ENCODE assay signal across 18 cellular contexts in the genomic region with DNA sequence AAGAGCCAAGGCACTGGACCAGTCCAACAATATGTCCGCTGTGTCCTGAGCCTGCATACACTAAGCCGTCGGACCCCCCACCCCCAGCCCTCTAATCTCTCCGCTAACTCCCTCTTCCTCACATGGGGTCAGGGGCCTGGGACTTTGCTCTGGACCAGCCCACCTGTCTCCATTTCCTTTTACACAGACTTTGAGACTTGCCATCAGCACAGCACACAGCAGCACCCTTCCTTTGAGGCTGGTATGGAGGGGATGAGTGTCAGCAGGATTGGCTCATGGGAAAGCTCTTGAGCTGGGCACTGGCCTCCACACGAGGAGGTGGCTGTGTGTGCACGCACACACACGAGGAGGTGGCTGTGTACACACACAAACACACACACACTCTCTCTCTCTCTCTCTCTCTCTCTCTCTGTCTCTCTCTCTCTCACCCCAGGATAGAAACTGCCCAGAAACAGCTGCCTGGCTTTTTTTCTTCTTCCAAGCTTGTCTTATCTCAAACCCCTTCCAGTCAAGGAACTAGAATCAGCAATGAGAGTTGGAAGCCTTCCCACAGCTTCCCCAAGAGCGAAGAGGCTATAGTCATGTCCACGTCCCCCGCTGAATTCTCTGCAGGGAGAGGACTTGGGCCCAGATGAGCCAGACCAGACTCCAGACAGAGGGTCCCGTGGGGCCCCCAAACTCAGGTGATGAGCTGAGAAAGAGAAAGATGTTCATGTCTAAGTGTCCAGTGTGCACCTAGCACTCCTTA. TPM values are rescaled to one million over a fixed set of nuclear protein-coding genes. Genes with fewer than 3 reads are reported as not detected.
DNase-seq lines count a peak whose midpoint lies in the region; ATAC-seq and TF ChIP-seq lines count a peak whose summit lies in the region.
"Had no signal": no experiment of that assay in that cellular context is flagged by ENCODE, and none has a peak within 500 bp of the region (broad histone marks: within the 10 kb centered on the region; RNA-seq: fewer than 3 reads in every experiment).

No MANE protein-coding gene starts in this region.

- no peak overlapping the region for H3K14ac ChIP-seq in mesenchymal stem cell (ENCODE audit: low read length in 2 of 2)

- H3K36me3 ChIP-seq in mesenchymal stem cell (ENCODE audit: control insufficient read depth in 1 of 2, insufficient read depth in 2 of 2, low read depth in 1 of 2, low read length in 2 of 2) = peaks cover 31 to 45% of the 10 kb centered on the region in 2 experiments

- no peak overlapping the region for H3K4me3 Mint-ChIP-seq in natural killer cell
- no peak overlapping the region for H3K4me3 Mint-ChIP-seq in natural killer cell treated with Interleukin-12 subunit alpha and Interleukin-12 subunit beta and Interleukin-15 and Interleukin-18, amount 100 ng/mL, for 72 hours
- H3K4me3 Mint-ChIP-seq in activated T-helper 2 cell treated with anti-CD3 and anti-CD28 coated beads, Interferon-gamma antibody, Interleukin-2, Interleukin-4, amounts not matched to agents 10 μg/mL and 5 μg/mL and 100 μg/mL, durations not matched to agents 14 hours and 24 hours and 36 hours (ENCODE audit: low read depth) = no peak overlapping the region
- H3K4me3 Mint-ChIP-seq in CD4-positive, alpha-beta T cell = no peak overlapping the region
- H3K4me3 Mint-ChIP-seq: brain; HFFc6; naive thymus-derived CD8-positive, alpha-beta T cell had no signal

- H3K27me3 Mint-ChIP-seq in natural killer cell (ENCODE audit: low read depth in 2 of 2) = no peaks in the 10 kb centered on the region
- H3K27me3 Mint-ChIP-seq in natural killer cell treated with Interleukin-12 subunit alpha and Interleukin-12 subunit beta and Interleukin-15 and Interleukin-18, amount 100 ng/mL, for 72 hours = no peaks in the 10 kb centered on the region
- H3K27me3 Mint-ChIP-seq in activated T-helper 2 cell treated with anti-CD3 and anti-CD28 coated beads, Interferon-gamma antibody, Interleukin-2, Interleukin-4, amounts not matched to agents 10 μg/mL and 5 μg/mL and 100 μg/mL, durations not matched to agents 14 hours and 24 hours and 36 hours (ENCODE audit: low read depth) = no peaks in the 10 kb centered on the region
- no peaks in the 10 kb centered on the region for H3K27me3 Mint-ChIP-seq in CD4-positive, alpha-beta T cell
- H3K27me3 Mint-ChIP-seq: naive thymus-derived CD8-positive, alpha-beta T cell had no signal

- no peak overlapping the region for H2BK120ac ChIP-seq in mesenchymal stem cell (ENCODE audit: low read depth, low read length)

- no peak overlapping the region for H3K18ac ChIP-seq in mesenchymal stem cell (ENCODE audit: low read depth in 1 of 2, low read length in 2 of 2)

- no peak overlapping the region for H2AK5ac ChIP-seq in mesenchymal stem cell (ENCODE audit: low read length, severe bottlenecking)

- no peak overlapping the region for H2AFZ ChIP-seq in mesenchymal stem cell (ENCODE audit: low read depth, low read length)

- POLR2A ChIA-PET in CD4-positive, alpha-beta T cell (lab: Charles Lee) = interaction anchor here (0.5 kb wide), 1 partner anchor 13 kb away, joined by 3 read pairs; no protein-coding TSS in a partner anchor

- no peaks in the 10 kb centered on the region for H3K9me3 ChIP-seq in mesenchymal stem cell (ENCODE audit: control insufficient read depth, low read length)
- H3K9me3 ChIP-seq in CD4-positive, alpha-beta T cell (ENCODE audit: control insufficient read depth, low read length) = no peaks in the 10 kb centered on the region

- H3K27ac ChIP-seq in mesenchymal stem cell (ENCODE audit: low read length, poor library complexity, severe bottlenecking) = no peak overlapping the region
- no peak overlapping the region for H3K27ac ChIP-seq in CD4-positive, alpha-beta T cell (ENCODE audit: low read depth, low read length)
- H3K27ac ChIP-seq in substantia nigra (ENCODE audit: low read depth, low read length, poor library complexity, severe bottlenecking) = no peak overlapping the region

- H3K4ac ChIP-seq in mesenchymal stem cell (ENCODE audit: low read depth in 1 of 2, low read length in 2 of 2) = peak overlapping the region in 1 of 2 experiments; percentile 33

- no peak overlapping the region for H2BK5ac ChIP-seq in mesenchymal stem cell (ENCODE audit: low read depth, low read length, poor library complexity, severe bottlenecking)

- no peak overlapping the region for H3K23ac ChIP-seq in mesenchymal stem cell (ENCODE audit: low read length in 2 of 2)

- H3K4me1 ChIP-seq in mesenchymal stem cell (ENCODE audit: control insufficient read depth, insufficient read depth, low read depth, low read length) = no peaks in the 10 kb centered on the region

- intact Hi-C loops in natural killer cell (cut with micrococcal nuclease) = no loop called here
- intact Hi-C loops in activated T-helper 2 cell treated with anti-CD3 and anti-CD28 coated beads, Interferon-gamma antibody, Interleukin-2, Interleukin-4, amounts not matched to agents 10 μg/mL and 5 μg/mL and 100 μg/mL, durations not matched to agents 14 hours and 24 hours and 36 hours (cut with micrococcal nuclease) = no loop called here
- intact Hi-C loops in CD4-positive, alpha-beta T cell (cut with DNase I, micrococcal nuclease) = no loop called here

- DNase-seq in natural killer cell (no peak), mesenchymal stem cell (no peak), NCI-H187 (lab: John Stamatoyannopoulos, UW) (no peak), substantia nigra (lab: John Stamatoyannopoulos, UW) (no peak)
- no peak for DNase-seq in natural killer cell treated with Interleukin-12 subunit alpha and Interleukin-12 subunit beta and Interleukin-15 and Interleukin-18, amount 100 ng/mL, for 72 hours (ENCODE audit: low spot score)
- DNase-seq in activated T-helper 2 cell treated with anti-CD3 and anti-CD28 coated beads, Interferon-gamma antibody, Interleukin-2, Interleukin-4, amounts not matched to agents 10 μg/mL and 5 μg/mL and 100 μg/mL, durations not matched to agents 14 hours and 24 hours and 36 hours (ENCODE audit: low spot score) = no peak
- no peak for DNase-seq in stimulated activated CD4-positive, alpha-beta T cell treated with anti-CD3 and anti-CD28 coated beads, Interleukin-1b, Interleukin-23, amount 100 ng/mL, for 48 hours
- DNase-seq in CD4-positive, alpha-beta T cell = no peak
- DNase-seq: activated CD8-positive, alpha-beta memory T cell treated with anti-CD3 and anti-CD28 coated beads, Interleukin-2, amount 50 U/mL, for 4 hours; erythroblast; HFFc6; MM.1S; naive thymus-derived CD8-positive, alpha-beta T cell; NCI-H1694 treated with DMSO at 0.1 percent for 48 hours; NCI-H510A; T-helper 9 cell had no signal

- peak overlapping the region; percentile 12 for H3K27ac Mint-ChIP-seq in natural killer cell
- H3K27ac Mint-ChIP-seq in natural killer cell treated with Interleukin-12 subunit alpha and Interleukin-12 subunit beta and Interleukin-15 and Interleukin-18, amount 100 ng/mL, for 72 hours = peak overlapping the region in 1 of 2 donors; percentile 52
- H3K27ac Mint-ChIP-seq in activated T-helper 2 cell treated with anti-CD3 and anti-CD28 coated beads, Interferon-gamma antibody, Interleukin-2, Interleukin-4, amounts not matched to agents 10 μg/mL and 5 μg/mL and 100 μg/mL, durations not matched to agents 14 hours and 24 hours and 36 hours = peak overlapping the region; percentile 30
- no peak overlapping the region for H3K27ac Mint-ChIP-seq in CD4-positive, alpha-beta T cell
- H3K27ac Mint-ChIP-seq: HFFc6 had no signal

- no peaks in the 10 kb centered on the region for H3K9me3 Mint-ChIP-seq in natural killer cell
- H3K9me3 Mint-ChIP-seq in natural killer cell treated with Interleukin-12 subunit alpha and Interleukin-12 subunit beta and Interleukin-15 and Interleukin-18, amount 100 ng/mL, for 72 hours = no peaks in the 10 kb centered on the region
- no peaks in the 10 kb centered on the region for H3K9me3 Mint-ChIP-seq in activated T-helper 2 cell treated with anti-CD3 and anti-CD28 coated beads, Interferon-gamma antibody, Interleukin-2, Interleukin-4, amounts not matched to agents 10 μg/mL and 5 μg/mL and 100 μg/mL, durations not matched to agents 14 hours and 24 hours and 36 hours
- H3K9me3 Mint-ChIP-seq in CD4-positive, alpha-beta T cell = no peaks in the 10 kb centered on the region
- H3K9me3 Mint-ChIP-seq: activated naive CD4-positive, alpha-beta T cell treated with anti-CD3 and anti-CD28 coated beads, Interleukin-2, amount 50 U/mL, for 72 hours; HFFc6; naive thymus-derived CD8-positive, alpha-beta T cell had no signal

- no peak overlapping the region for H3K4me3 ChIP-seq in mesenchymal stem cell (ENCODE audit: insufficient read depth in 1 of 2, low read depth in 1 of 2, low read length in 2 of 2)

- H3K4me2 ChIP-seq in mesenchymal stem cell (ENCODE audit: low read length, poor library complexity, severe bottlenecking) = no peak overlapping the region

- H3K79me1 ChIP-seq in mesenchymal stem cell (replicated peaks; ENCODE audit: low read length, poor library complexity, severe bottlenecking) = peaks cover 11% of the 10 kb centered on the region

- H4K91ac ChIP-seq in mesenchymal stem cell (ENCODE audit: low read length) = peak overlapping the region; percentile 18

- H2BK12ac ChIP-seq in mesenchymal stem cell (ENCODE audit: low read length in 2 of 2) = no peak overlapping the region

- H3K9ac ChIP-seq in mesenchymal stem cell (ENCODE audit: low read length) = no peak overlapping the region

- peak in 1 of 3 donors; percentile 2 for ATAC-seq in natural killer cell
- no peak for ATAC-seq in natural killer cell treated with Interleukin-12 subunit alpha and Interleukin-12 subunit beta and Interleukin-15 and Interleukin-18, amount 100 ng/mL, for 72 hours
- ATAC-seq in CD4-positive, alpha-beta T cell (ENCODE audit: poor library complexity) = no peak
- ATAC-seq: activated naive CD4-positive, alpha-beta T cell treated with anti-CD3 and anti-CD28 coated beads, Interleukin-2, amount 50 U/mL, for 72 hours; naive thymus-derived CD8-positive, alpha-beta T cell had no signal

- no peak overlapping the region for H4K8ac ChIP-seq in mesenchymal stem cell (ENCODE audit: low read length)

- 97% methylated on average over 10 of the region's 11 CpGs for WGBS in mesenchymal stem cell

- CTCF ChIA-PET in CD4-positive, alpha-beta T cell (lab: Charles Lee) = no interaction called here

- peaks cover 16 to 23% of the 10 kb centered on the region in 2 donors for H3K4me1 Mint-ChIP-seq in natural killer cell
- peaks cover 4 to 17% of the 10 kb centered on the region in 2 donors for H3K4me1 Mint-ChIP-seq in natural killer cell treated with Interleukin-12 subunit alpha and Interleukin-12 subunit beta and Interleukin-15 and Interleukin-18, amount 100 ng/mL, for 72 hours (ENCODE audit: low read depth in 2 of 2)
- peaks cover 6% of the 10 kb centered on the region for H3K4me1 Mint-ChIP-seq in activated T-helper 2 cell treated with anti-CD3 and anti-CD28 coated beads, Interferon-gamma antibody, Interleukin-2, Interleukin-4, amounts not matched to agents 10 μg/mL and 5 μg/mL and 100 μg/mL, durations not matched to agents 14 hours and 24 hours and 36 hours (ENCODE audit: low read depth)
- no peaks in the 10 kb centered on the region for H3K4me1 Mint-ChIP-seq in CD4-positive, alpha-beta T cell (ENCODE audit: low read depth)

- no peak for TF ChIP-seq CTCF in natural killer cell (IDR thresholded peaks at IDR 0.05)
- no peak for TF ChIP-seq CTCF in CD4-positive, alpha-beta T cell (IDR thresholded peaks at IDR 0.05)

- H2BK15ac ChIP-seq in mesenchymal stem cell (ENCODE audit: low read depth, poor library complexity, severe bottlenecking) = no peak overlapping the region

- H3K36me3 Mint-ChIP-seq in natural killer cell = peaks cover 14% of the 10 kb centered on the region
- H3K36me3 Mint-ChIP-seq in natural killer cell treated with Interleukin-12 subunit alpha and Interleukin-12 subunit beta and Interleukin-15 and Interleukin-18, amount 100 ng/mL, for 72 hours = peaks cover 10% of the 10 kb centered on the region
- H3K36me3 Mint-ChIP-seq in activated T-helper 2 cell treated with anti-CD3 and anti-CD28 coated beads, Interferon-gamma antibody, Interleukin-2, Interleukin-4, amounts not matched to agents 10 μg/mL and 5 μg/mL and 100 μg/mL, durations not matched to agents 14 hours and 24 hours and 36 hours (ENCODE audit: low read depth) = peaks cover 52% of the 10 kb centered on the region
- peaks cover 59% of the 10 kb centered on the region for H3K36me3 Mint-ChIP-seq in CD4-positive, alpha-beta T cell (ENCODE audit: low read depth)
- H3K36me3 Mint-ChIP-seq: activated naive CD4-positive, alpha-beta T cell treated with anti-CD3 and anti-CD28 coated beads, Interleukin-2, amount 50 U/mL, for 72 hours had no signal

- H3K27me3 ChIP-seq in mesenchymal stem cell (ENCODE audit: control insufficient read depth in 1 of 2, insufficient read depth in 1 of 2, low read length in 2 of 2) = no peaks in the 10 kb centered on the region
- H3K27me3 ChIP-seq in CD4-positive, alpha-beta T cell (ENCODE audit: control insufficient read depth, insufficient read depth, low read length) = no peaks in the 10 kb centered on the region

RNA-seq across cellular contexts. Expression of gene SLC9A8, which starts 18.6 kb away (rescaled TPM):
- total RNA-seq in natural killer cell = 10 to 100 TPM; 54.5 to 68.7 (median 58.8) TPM
- total RNA-seq in natural killer cell treated with Interleukin-12 subunit alpha and Interleukin-12 subunit beta and Interleukin-15 and Interleukin-18, amount 100 ng/mL, for 72 hours = 10 to 100 TPM; 22.0 to 27.6 TPM
- 16.4 and 18.7 TPM in 2 replicates for total RNA-seq in activated T-helper 2 cell treated with anti-CD3 and anti-CD28 coated beads, Interferon-gamma antibody, Interleukin-2, Interleukin-4, amounts not matched to agents 10 μg/mL and 5 μg/mL and 100 μg/mL, durations not matched to agents 14 hours and 24 hours and 36 hours
- 3.9 TPM for polyA plus RNA-seq in mesenchymal stem cell (2013, experiment 1 of 2)
- 3.6 TPM for polyA plus RNA-seq in mesenchymal stem cell (2013, experiment 2 of 2)
- 10 to 100 TPM; 29.5 to 30.2 TPM for total RNA-seq in CD4-positive, alpha-beta T cell
